ENCODE assay signal across 20 cellular contexts in genomic region chr17:43852571-43852970, GRCh38. TPM values are rescaled to one million over a fixed set of nuclear protein-coding genes. Genes with fewer than 3 reads are reported as not detected.
A peak's percentile ranks its signal among the peaks of the same experiment; 100 is the strongest.
DNase-seq lines count a peak whose midpoint lies in the region; ATAC-seq, FAIRE-seq and TF ChIP-seq lines count a peak whose summit lies in the region.
"Had no signal": no experiment of that assay in that cellular context is flagged by ENCODE, and none has a peak within 500 bp of the region (broad histone marks: within the 10 kb centered on the region; RNA-seq: fewer than 3 reads in every experiment).

No MANE protein-coding gene starts in this region.

- no peak for TF ChIP-seq EP300 in HepG2 (IDR thresholded peaks at IDR 0.05; ENCODE audit: low read depth in 2 of 2, low read length in 2 of 2)
- TF ChIP-seq EP300 in HepG2 (CRISPR knock-in tag; IDR thresholded peaks at IDR 0.05; ENCODE audit: borderline replicate concordance), result no peak

- TF ChIP-seq RAD21 in HepG2 (CRISPR knock-in tag; IDR thresholded peaks at IDR 0.05), result no peak

- no peak overlapping the region for H3K9ac ChIP-seq in HepG2 (ENCODE audit: insufficient read depth, low read depth, low read length)
- no peak overlapping the region for H3K9ac ChIP-seq in neuronal stem cell (ENCODE audit: low read depth, low read length, poor library complexity)
- H3K9ac ChIP-seq: GM23248 had no signal

- CTCF ChIA-PET in HepG2 (lab: Yijun Ruan, JAX; ENCODE audit: low intra/inter-chr PET ratio, low total read pairs), result no interaction called here
- CTCF ChIA-PET in CD4-positive, alpha-beta memory T cell (lab: Charles Lee; ENCODE audit: partially characterized antibody), result interaction anchor here (1.0 kb wide), 1 partner anchor 85 kb away, joined by 3 read pairs; no protein-coding TSS in a partner anchor

- H3K4me3 Mint-ChIP-seq in CD4-positive, alpha-beta memory T cell, result no peak overlapping the region
- H3K4me3 Mint-ChIP-seq: CD8-positive, alpha-beta T cell; H9 had no signal

- ATAC-seq in HepG2, result no peak
- no peak for ATAC-seq in right lobe of liver
- ATAC-seq in upper lobe of right lung, result no peak
- ATAC-seq: A549; CD8-positive, alpha-beta T cell; HCT116 had no signal

- in situ Hi-C loops in HepG2 (cut with HindIII; ENCODE audit: extremely low pct_ligation_motif_present, low pct_unique_long_range_greater_than_20kb), result no loop called here
- in situ Hi-C loops in ACHN (cut with HindIII; ENCODE audit: low pct_ligation_motif_present, low pct_unique_long_range_greater_than_20kb, low sequenced_read_pairs), result no loop called here

- peak overlapping the region; percentile 27 for H2BK15ac ChIP-seq in neuronal stem cell (ENCODE audit: low read length)

- no peaks in the 10 kb centered on the region for H3K36me3 Mint-ChIP-seq in CD4-positive, alpha-beta memory T cell
- H3K36me3 Mint-ChIP-seq: CD8-positive, alpha-beta T cell had no signal

- H3K9me3 Mint-ChIP-seq in CD4-positive, alpha-beta memory T cell, result peaks cover 0 to 4% (median 0%) of the 10 kb centered on the region in 8 donors
- H3K9me3 Mint-ChIP-seq: CD8-positive, alpha-beta T cell; H9 had no signal

- peaks cover 23 to 25% of the 10 kb centered on the region in 2 donors for H3K27me3 Mint-ChIP-seq in CD4-positive, alpha-beta memory T cell

- no peaks in the 10 kb centered on the region for H3K4me1 Mint-ChIP-seq in CD4-positive, alpha-beta memory T cell

- no peak overlapping the region for H3K23ac ChIP-seq in neuronal stem cell (ENCODE audit: low read depth, low read length, poor library complexity)

- H3K4me2 ChIP-seq in HepG2 (ENCODE audit: low read depth, low read length), result no peak overlapping the region
- no peak overlapping the region for H3K4me2 ChIP-seq in neuronal stem cell (ENCODE audit: insufficient read depth, low read length, poor library complexity, severe bottlenecking)
- H3K4me2 ChIP-seq: A549 had no signal

- no peaks in the 10 kb centered on the region for H3K36me3 ChIP-seq in HepG2 (replicated peaks in 1 of 2; ENCODE audit: control insufficient read depth in 1 of 2, insufficient read depth in 2 of 2, low read length in 2 of 2)
- H3K36me3 ChIP-seq in right lobe of liver, result no peaks in the 10 kb centered on the region
- no peaks in the 10 kb centered on the region for H3K36me3 ChIP-seq in neuronal stem cell (replicated peaks in 1 of 2; ENCODE audit: control insufficient read depth in 2 of 2, insufficient read depth in 2 of 2, low read length in 2 of 2)
- no peaks in the 10 kb centered on the region for H3K36me3 ChIP-seq in upper lobe of right lung
- no peaks in the 10 kb centered on the region for H3K36me3 ChIP-seq in CD4-positive, alpha-beta memory T cell (ENCODE audit: insufficient read depth, low read length)

- H2BK120ac ChIP-seq in neuronal stem cell (ENCODE audit: low read depth, low read length), result no peak overlapping the region

- H2AK5ac ChIP-seq in neuronal stem cell (ENCODE audit: low read depth, low read length), result no peak overlapping the region

- no peak for TF ChIP-seq POLR2A in HepG2 (IDR thresholded peaks at IDR 0.05; ENCODE audit: insufficient read depth in 1 of 2, low read depth in 2 of 2, low read length in 2 of 2)
- no peak for TF ChIP-seq POLR2A in right lobe of liver (IDR thresholded peaks at IDR 0.05)

- DNase-seq in HepG2 (ENCODE audit: low spot score), result no peak
- DNase-seq in right lobe of liver, result no peak
- no peak for DNase-seq in neuronal stem cell (ENCODE audit: low spot score)
- DNase-seq in upper lobe of right lung, result peak; percentile 52
- no peak for DNase-seq in CD4-positive, alpha-beta memory T cell
- DNase-seq in ACHN, result no peak
- DNase-seq: 8988T; C1 segment of cervical spinal cord; Caco-2; CD8-positive, alpha-beta T cell; DMS153; DND-41; GM23248; H9 had no signal

- no peak overlapping the region for H3K4ac ChIP-seq in neuronal stem cell (ENCODE audit: low read length)

- H3K27ac Mint-ChIP-seq in CD4-positive, alpha-beta memory T cell, result no peak overlapping the region
- H3K27ac Mint-ChIP-seq: CD8-positive, alpha-beta T cell; H9 had no signal

- TF ChIP-seq CTCF in HepG2 (CRISPR knock-in tag; IDR thresholded peaks at IDR 0.05), result no peak
- TF ChIP-seq CTCF in right lobe of liver (IDR thresholded peaks at IDR 0.05), result no peak
- no peak for TF ChIP-seq CTCF in upper lobe of right lung (IDR thresholded peaks at IDR 0.05)

- no peaks in the 10 kb centered on the region for H4K20me1 ChIP-seq in HepG2 (ENCODE audit: insufficient read depth, low read length)

- no peak overlapping the region for H4K8ac ChIP-seq in neuronal stem cell (ENCODE audit: low read depth, low read length)

- H3K27me3 ChIP-seq in HepG2 (ENCODE audit: control insufficient read depth in 1 of 2, insufficient read depth in 2 of 2, low read length in 2 of 2) (peaks cover 5 to 67% of the 10 kb centered on the region in 2 experiments; a peak in 3 of 5 replicates), right lobe of liver (no peaks in the 10 kb centered on the region), neuronal stem cell (ENCODE audit: control insufficient read depth in 3 of 3, insufficient read depth in 3 of 3, low read depth in 1 of 3, low read length in 3 of 3) (peaks cover 0 to 56% (median 0%) of the 10 kb centered on the region in 3 experiments), upper lobe of right lung (peaks cover 4% of the 10 kb centered on the region)
- peaks cover 6% of the 10 kb centered on the region for H3K27me3 ChIP-seq in CD4-positive, alpha-beta memory T cell (ENCODE audit: insufficient read depth, low read length)

- no peak overlapping the region for H2BK12ac ChIP-seq in neuronal stem cell (ENCODE audit: low read length)

- no peak overlapping the region for H2BK5ac ChIP-seq in neuronal stem cell (ENCODE audit: low read length)

- no peak overlapping the region for H2AFZ ChIP-seq in HepG2 (ENCODE audit: low read length)
- H2AFZ ChIP-seq in neuronal stem cell (ENCODE audit: low read length), result no peak overlapping the region
- H2AFZ ChIP-seq: GM23248 had no signal

- no peak overlapping the region for H4K91ac ChIP-seq in neuronal stem cell (ENCODE audit: low read depth, low read length, poor library complexity)

- peaks cover 6% of the 10 kb centered on the region; the same call in 1 of the 2 replicates for H3K4me1 ChIP-seq in HepG2 (ENCODE audit: insufficient read depth, low read length)
- no peaks in the 10 kb centered on the region for H3K4me1 ChIP-seq in right lobe of liver
- H3K4me1 ChIP-seq in neuronal stem cell (ENCODE audit: control insufficient read depth in 2 of 2, insufficient read depth in 1 of 2, low read depth in 1 of 2, low read length in 2 of 2), result no peaks in the 10 kb centered on the region
- no peaks in the 10 kb centered on the region for H3K4me1 ChIP-seq in upper lobe of right lung
- H3K4me1 ChIP-seq in CD4-positive, alpha-beta memory T cell (ENCODE audit: insufficient read depth, low read length), result no peaks in the 10 kb centered on the region
- H3K4me1 ChIP-seq: A549, Caco-2 had no signal

- WGBS in HepG2 (ENCODE audit: low lambda C conversion rate), result 76% methylated on average over 8 of the region's 8 CpGs
- WGBS in right lobe of liver (ENCODE audit: insufficient coverage, low coverage, low lambda C conversion rate, missing lambda C conversion rate), result 93% methylated on average over 3 of the region's 8 CpGs
- no CpG with 5 or more reads among the region's 8 CpGs for WGBS in neuronal stem cell (ENCODE audit: extremely low coverage in 2 of 2, insufficient read length in 2 of 2, insufficient replicate concordance in 1 of 2), 2 donors

- no peaks in the 10 kb centered on the region for H3K9me3 ChIP-seq in HepG2 (ENCODE audit: low read length)
- no peaks in the 10 kb centered on the region for H3K9me3 ChIP-seq in right lobe of liver
- H3K9me3 ChIP-seq in neuronal stem cell (replicated peaks in 1 of 2; ENCODE audit: control insufficient read depth in 2 of 2, insufficient read depth in 1 of 2, low read depth in 1 of 2, low read length in 2 of 2), result no peaks in the 10 kb centered on the region
- H3K9me3 ChIP-seq in upper lobe of right lung, result no peaks in the 10 kb centered on the region
- no peaks in the 10 kb centered on the region for H3K9me3 ChIP-seq in CD4-positive, alpha-beta memory T cell (ENCODE audit: control insufficient read depth in 1 of 2, low read length in 2 of 2)
- H3K9me3 ChIP-seq: A549 had no signal

- no TSS peak for BruUV-seq in HepG2 (replicated peaks; lab: Mats Ljungman, UMichigan)

- intact Hi-C loops in HepG2 (cut with micrococcal nuclease; ENCODE audit: unreplicated experiment), result no loop called here
- intact Hi-C loops in right lobe of liver (cut with DNase I), result loop anchor here in 1 of 2 donors (10.0 kb wide), 1 partner anchor 168 kb away; no protein-coding TSS in a partner anchor
- intact Hi-C loops in upper lobe of right lung (cut with DNase I), result no loop called here
- intact Hi-C loops in CD4-positive, alpha-beta memory T cell (cut with micrococcal nuclease), result no loop called here

- H3K79me1 ChIP-seq in neuronal stem cell (ENCODE audit: low read depth, low read length), result no peaks in the 10 kb centered on the region

- H3K4me3 ChIP-seq in HepG2 (replicated peaks in 1 of 3; ENCODE audit: insufficient read depth in 1 of 3, low read depth in 2 of 3, low read length in 3 of 3) (no peak overlapping the region), right lobe of liver (no peak overlapping the region), neuronal stem cell (ENCODE audit: low read length in 2 of 2) (no peak overlapping the region), upper lobe of right lung (no peak overlapping the region)
- no peak overlapping the region for H3K4me3 ChIP-seq in CD4-positive, alpha-beta memory T cell (ENCODE audit: low read length in 2 of 2)
- H3K4me3 ChIP-seq: A549, GM23248 had no signal

- FAIRE-seq in HepG2 (lab: Jason Lieb, UNC), result no peak
- FAIRE-seq: A549, G401.6, GM12892, H1 had no signal

- H3K79me2 ChIP-seq in HepG2 (ENCODE audit: insufficient read depth, low read length), result no peaks in the 10 kb centered on the region

- H3K18ac ChIP-seq in neuronal stem cell (ENCODE audit: low read length), result no peak overlapping the region

- no peak overlapping the region for H3K14ac ChIP-seq in neuronal stem cell (ENCODE audit: low read length)

- POLR2A ChIA-PET in HepG2 (lab: Yijun Ruan, JAX), result no interaction called here
- POLR2A ChIA-PET in CD4-positive, alpha-beta memory T cell (lab: Charles Lee; ENCODE audit: partially characterized antibody), result no interaction called here

- no peak overlapping the region for H3K27ac ChIP-seq in HepG2 (ENCODE audit: extremely low read length, insufficient read depth, low read length)
- H3K27ac ChIP-seq in right lobe of liver, result no peak overlapping the region
- H3K27ac ChIP-seq in neuronal stem cell (replicated peaks; ENCODE audit: low read length), result no peak overlapping the region
- H3K27ac ChIP-seq in upper lobe of right lung, result no peak overlapping the region
- no peak overlapping the region for H3K27ac ChIP-seq in CD4-positive, alpha-beta memory T cell (ENCODE audit: low read depth, low read length)
- H3K27ac ChIP-seq: A549, GM23248 had no signal

RNA-seq across cellular contexts. Expression of gene CD300LG, which starts 5.6 kb away (rescaled TPM):
- not detected in 2 replicates for total RNA-seq in HepG2 (2016; rRNA removed; fragmentation: Illumina TruSeq; extraction: Trizol)
- total RNA-seq in HepG2 (2016; cell fraction: cytosol; rRNA removed; fragmentation: Illumina TruSeq; extraction: Trizol; ENCODE audit: low read depth), result not detected in 2 replicates
- total RNA-seq in HepG2 (2016; cell fraction: insoluble cytoplasmic fraction; rRNA removed; fragmentation: Illumina TruSeq; extraction: Trizol), result not detected in 2 replicates
- total RNA-seq in HepG2 (2016; cell fraction: membrane; rRNA removed; fragmentation: Illumina TruSeq; extraction: Trizol), result not detected in 2 replicates
- not detected in 2 replicates for total RNA-seq in HepG2 (2016; cell fraction: nucleus; rRNA removed; fragmentation: Illumina TruSeq; extraction: Trizol)
- polyA plus RNA-seq in HepG2 (2011; rRNA removed), result not detected in 2 replicates
- not detected in 2 replicates for polyA plus RNA-seq in HepG2 (2011; cell fraction: cytosol; rRNA removed)
- polyA plus RNA-seq in HepG2 (2011; cell fraction: nucleus; rRNA removed), result not detected in 2 replicates
- not detected in 2 replicates for polyA plus RNA-seq in HepG2 (2012)
- polyA plus RNA-seq in HepG2 (2016; cell fraction: cytosol; fragmentation: Illumina TruSeq; extraction: Trizol; ENCODE audit: low read depth), result not detected in 2 replicates
- not detected in 2 replicates for polyA plus RNA-seq in HepG2 (2016; cell fraction: insoluble cytoplasmic fraction; fragmentation: Illumina TruSeq; extraction: Trizol; ENCODE audit: low read depth)
- polyA plus RNA-seq in HepG2 (2016; cell fraction: membrane; fragmentation: Illumina TruSeq; extraction: Trizol; ENCODE audit: low read depth), result not detected in 2 replicates
- polyA plus RNA-seq in HepG2 (2016; cell fraction: nucleus; fragmentation: Illumina TruSeq; extraction: Trizol; ENCODE audit: insufficient read depth, low read depth), result not detected in 2 replicates
- polyA minus RNA-seq in HepG2 (2011; rRNA and poly(A)+ RNA removed; ENCODE audit: low replicate concordance), result not detected in 2 replicates
- not detected in 2 replicates for polyA minus RNA-seq in HepG2 (2011; cell fraction: cytosol; rRNA and poly(A)+ RNA removed)
- polyA minus RNA-seq in HepG2 (2011; cell fraction: nucleus; rRNA and poly(A)+ RNA removed), result not detected in 2 replicates
- under 1 TPM in 5 of 6 experiments, not detected in 1; 0.12 to 0.73 (median 0.55) TPM for total RNA-seq in right lobe of liver
- 0.04 TPM for polyA plus RNA-seq in neuronal stem cell (2013, experiment 1 of 2)
- 0.03 TPM for polyA plus RNA-seq in neuronal stem cell (2013, experiment 2 of 2)
- total RNA-seq in upper lobe of right lung, result 0.81 TPM
- not detected for total RNA-seq in CD4-positive, alpha-beta memory T cell
- polyA plus RNA-seq in CD4-positive, alpha-beta memory T cell, result not detected
- total RNA-seq: Caco-2; CD8-positive, alpha-beta T cell; GM23248; H1; H9 had no signal
- polyA plus RNA-seq: A549, BJ, GM23248 had no signal

RNA-seq across cellular contexts. Expression of gene MPP3, which starts 19.6 kb away (rescaled TPM):
- total RNA-seq in HepG2 (2016; rRNA removed; fragmentation: Illumina TruSeq; extraction: Trizol) (0.83 and 0.91 TPM in 2 replicates), right lobe of liver (1 to 10 TPM; 1.3 to 2.5 (median 1.8) TPM), upper lobe of right lung (28.6 TPM)
- total RNA-seq in HepG2 (2016; cell fraction: cytosol; rRNA removed; fragmentation: Illumina TruSeq; extraction: Trizol; ENCODE audit: low read depth), result 0.53 and 0.81 TPM in 2 replicates
- total RNA-seq in HepG2 (2016; cell fraction: insoluble cytoplasmic fraction; rRNA removed; fragmentation: Illumina TruSeq; extraction: Trizol), result 0.37 and 1.2 TPM in 2 replicates
- total RNA-seq in HepG2 (2016; cell fraction: membrane; rRNA removed; fragmentation: Illumina TruSeq; extraction: Trizol), result 0.62 and 0.65 TPM in 2 replicates
- 2.3 and 3.0 TPM in 2 replicates for total RNA-seq in HepG2 (2016; cell fraction: nucleus; rRNA removed; fragmentation: Illumina TruSeq; extraction: Trizol)
- polyA plus RNA-seq in HepG2 (2011; rRNA removed), result 1.8 and 2.4 TPM in 2 replicates
- 0.40 and 0.73 TPM in 2 replicates for polyA plus RNA-seq in HepG2 (2011; cell fraction: cytosol; rRNA removed)
- 8.8 and 12.8 TPM in 2 replicates for polyA plus RNA-seq in HepG2 (2011; cell fraction: nucleus; rRNA removed)
- 1.4 and 1.5 TPM in 2 replicates for polyA plus RNA-seq in HepG2 (2012)
- polyA plus RNA-seq in HepG2 (2016; cell fraction: cytosol; fragmentation: Illumina TruSeq; extraction: Trizol; ENCODE audit: low read depth), result 0.20 and 0.42 TPM in 2 replicates
- polyA plus RNA-seq in HepG2 (2016; cell fraction: insoluble cytoplasmic fraction; fragmentation: Illumina TruSeq; extraction: Trizol; ENCODE audit: low read depth), result 0.34 and 0.46 TPM in 2 replicates
- polyA plus RNA-seq in HepG2 (2016; cell fraction: membrane; fragmentation: Illumina TruSeq; extraction: Trizol; ENCODE audit: low read depth), result 0.26 and 0.42 TPM in 2 replicates
- polyA plus RNA-seq in HepG2 (2016; cell fraction: nucleus; fragmentation: Illumina TruSeq; extraction: Trizol; ENCODE audit: insufficient read depth, low read depth), result 4.1 and 6.3 TPM in 2 replicates
- polyA minus RNA-seq in HepG2 (2011; rRNA and poly(A)+ RNA removed; ENCODE audit: low replicate concordance), result 2.6 and 21.0 TPM in 2 replicates
- polyA minus RNA-seq in HepG2 (2011; cell fraction: cytosol; rRNA and poly(A)+ RNA removed), result 0.49 TPM in 1 of 2 replicates, not detected in the other
- polyA minus RNA-seq in HepG2 (2011; cell fraction: nucleus; rRNA and poly(A)+ RNA removed), result 3.4 and 4.4 TPM in 2 replicates
- 5.1 TPM for polyA plus RNA-seq in neuronal stem cell (2013, experiment 1 of 2)
- polyA plus RNA-seq in neuronal stem cell (2013, experiment 2 of 2), result 5.9 TPM
- total RNA-seq in CD4-positive, alpha-beta memory T cell, result under 1 TPM in 1 of 2 experiments, not detected in 1; 0.32 TPM
- under 1 TPM in 1 of 2 donors, not detected in 1; 0.30 TPM for polyA plus RNA-seq in CD4-positive, alpha-beta memory T cell
- total RNA-seq: CD8-positive, alpha-beta T cell had no signal

RNA-seq across cellular contexts. Expression of gene MPP2, which starts 54.8 kb away (rescaled TPM):
- total RNA-seq in HepG2 (2016; rRNA removed; fragmentation: Illumina TruSeq; extraction: Trizol) (0.20 and 0.44 TPM in 2 replicates), right lobe of liver (1 to 10 TPM in 1 of 6 experiments, under 1 TPM in 2, not detected in 3; 0.13 to 1.2 (median 0.18) TPM), upper lobe of right lung (0.49 TPM)
- total RNA-seq in HepG2 (2016; cell fraction: cytosol; rRNA removed; fragmentation: Illumina TruSeq; extraction: Trizol; ENCODE audit: low read depth), result 0.18 and 0.30 TPM in 2 replicates
- 0.02 and 0.10 TPM in 2 replicates for total RNA-seq in HepG2 (2016; cell fraction: insoluble cytoplasmic fraction; rRNA removed; fragmentation: Illumina TruSeq; extraction: Trizol)
- total RNA-seq in HepG2 (2016; cell fraction: membrane; rRNA removed; fragmentation: Illumina TruSeq; extraction: Trizol), result 0.06 and 0.07 TPM in 2 replicates
- 0.25 TPM in 1 of 2 replicates, not detected in the other for total RNA-seq in HepG2 (2016; cell fraction: nucleus; rRNA removed; fragmentation: Illumina TruSeq; extraction: Trizol)
- 1.7 and 2.2 TPM in 2 replicates for polyA plus RNA-seq in HepG2 (2011; rRNA removed)
- 1.6 TPM in 2 replicates for polyA plus RNA-seq in HepG2 (2011; cell fraction: cytosol; rRNA removed)
- polyA plus RNA-seq in HepG2 (2011; cell fraction: nucleus; rRNA removed), result 3.8 and 4.9 TPM in 2 replicates
- 0.62 and 0.99 TPM in 2 replicates for polyA plus RNA-seq in HepG2 (2012)
- polyA plus RNA-seq in HepG2 (2016; cell fraction: cytosol; fragmentation: Illumina TruSeq; extraction: Trizol; ENCODE audit: low read depth), result not detected in 2 replicates
- 0.19 and 0.20 TPM in 2 replicates for polyA plus RNA-seq in HepG2 (2016; cell fraction: insoluble cytoplasmic fraction; fragmentation: Illumina TruSeq; extraction: Trizol; ENCODE audit: low read depth)
- polyA plus RNA-seq in HepG2 (2016; cell fraction: membrane; fragmentation: Illumina TruSeq; extraction: Trizol; ENCODE audit: low read depth), result 0.05 TPM in 1 of 2 replicates, not detected in the other
- 0.15 and 0.18 TPM in 2 replicates for polyA plus RNA-seq in HepG2 (2016; cell fraction: nucleus; fragmentation: Illumina TruSeq; extraction: Trizol; ENCODE audit: insufficient read depth, low read depth)
- 3.3 and 19.7 TPM in 2 replicates for polyA minus RNA-seq in HepG2 (2011; rRNA and poly(A)+ RNA removed; ENCODE audit: low replicate concordance)
- polyA minus RNA-seq in HepG2 (2011; cell fraction: cytosol; rRNA and poly(A)+ RNA removed), result 1.1 and 2.0 TPM in 2 replicates
- 1.5 and 3.2 TPM in 2 replicates for polyA minus RNA-seq in HepG2 (2011; cell fraction: nucleus; rRNA and poly(A)+ RNA removed)
- 13.6 TPM for polyA plus RNA-seq in neuronal stem cell (2013, experiment 1 of 2)
- polyA plus RNA-seq in neuronal stem cell (2013, experiment 2 of 2), result 14.1 TPM
- total RNA-seq in CD4-positive, alpha-beta memory T cell, result 1 to 10 TPM; 2.1 to 3.0 TPM
- polyA plus RNA-seq in CD4-positive, alpha-beta memory T cell, result 1 to 10 TPM in 1 of 2 donors, under 1 TPM in 1; 0.10 to 1.0 TPM
